30 cellular contexts compared by ENCODE assay signal in the genomic region with DNA sequence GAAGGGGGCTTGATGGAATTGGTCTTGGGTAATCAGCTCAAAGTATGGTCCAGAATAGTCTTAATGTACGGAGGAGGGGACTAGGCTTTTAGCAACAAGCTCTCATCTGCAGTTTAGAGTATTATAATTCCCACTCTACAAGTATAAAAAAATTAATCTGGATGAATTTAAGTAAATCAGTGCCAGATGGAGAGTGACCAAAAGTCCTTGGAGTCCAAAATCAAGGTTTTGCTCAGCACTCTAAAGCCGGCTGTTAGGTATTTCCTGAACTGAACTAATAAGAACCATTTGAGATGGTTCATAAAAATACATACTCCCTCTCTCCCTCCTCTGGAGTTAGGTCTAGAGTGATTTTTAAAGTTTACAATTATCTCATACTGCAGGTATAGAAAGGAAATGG. TPM values are rescaled to one million over a fixed set of nuclear protein-coding genes. Genes with fewer than 3 reads are reported as not detected.
"Had no signal": no experiment of that assay in that cellular context is flagged by ENCODE, and none has a peak within 500 bp of the region (broad histone marks: within the 10 kb centered on the region; RNA-seq: fewer than 3 reads in every experiment).

No MANE protein-coding gene starts in this region.

- H3K4me1 Mint-ChIP-seq: mesothelial cell of epicardium; natural killer cell; stimulated activated effector memory CD8-positive, alpha-beta T cell treated with anti-CD3 and anti-CD28 coated beads, Interleukin-12 subunit alpha, Interleukin-12 subunit beta, amount 100 ng/mL, for 72 hours had no signal

- H3K36me3 Mint-ChIP-seq: memory B cell; mesothelial cell of epicardium; natural killer cell; neural progenitor cell; stimulated activated effector memory CD8-positive, alpha-beta T cell treated with anti-CD3 and anti-CD28 coated beads, Interleukin-12 subunit alpha, Interleukin-12 subunit beta, amount 100 ng/mL, for 72 hours had no signal

- H3K9me3 ChIP-seq: colonic mucosa, esophagus squamous epithelium, heart left ventricle, lower lobe of right lung, ovary, right atrium auricular region, tibial artery, upper lobe of left lung, uterus had no signal

- H3K4me3 ChIP-seq: colonic mucosa, esophagus squamous epithelium, heart left ventricle, lower lobe of right lung, neural progenitor cell, ovary, right atrium auricular region, tibial artery, upper lobe of left lung, uterus had no signal

- H2AFZ ChIP-seq: neural progenitor cell had no signal

- ATAC-seq: heart left ventricle; left lobe of liver; lower lobe of right lung; natural killer cell; stimulated activated effector memory CD8-positive, alpha-beta T cell treated with anti-CD3 and anti-CD28 coated beads, Interleukin-12 subunit alpha, Interleukin-12 subunit beta, amount 100 ng/mL, for 72 hours had no signal

- DNase-seq: colonic mucosa; dermis blood vessel endothelial cell; esophagus squamous epithelium; heart left ventricle; hippocampal formation; kidney glomerular epithelial cell; lower lobe of right lung; natural killer cell; nucleus accumbens; ovary; small intestine; stimulated activated CD4-positive, alpha-beta T cell treated with anti-CD3 and anti-CD28 coated beads, Interleukin-4, amount 100 ng/mL, for 1 hour; stimulated activated CD8-positive, alpha-beta memory T cell treated with anti-CD3 and anti-CD28 coated beads, Interleukin-4, amount 100 ng/mL, for 48 hours; tibial artery; upper lobe of left lung; uterus had no signal

- H3K9ac ChIP-seq: neural progenitor cell had no signal

- H3K27ac ChIP-seq: colonic mucosa, esophagus squamous epithelium, heart left ventricle, lower lobe of right lung, neural progenitor cell, ovary, right atrium auricular region, tibial artery, upper lobe of left lung, uterus had no signal

- H3K36me3 ChIP-seq: colonic mucosa, esophagus squamous epithelium, heart left ventricle, lower lobe of right lung, neural progenitor cell, ovary, right atrium auricular region, tibial artery, upper lobe of left lung, uterus had no signal

- H3K9me3 Mint-ChIP-seq: memory B cell; natural killer cell; neural progenitor cell; stimulated activated effector memory CD8-positive, alpha-beta T cell treated with anti-CD3 and anti-CD28 coated beads, Interleukin-12 subunit alpha, Interleukin-12 subunit beta, amount 100 ng/mL, for 72 hours; stimulated activated naive CD8-positive, alpha-beta T cell treated with anti-CD3 and anti-CD28 coated beads, Interleukin-15, Interleukin-2, amounts not matched to agents 100 ng/mL and 50 ng/mL, for 24 hours had no signal

- H3K4me2 ChIP-seq: neural progenitor cell had no signal

- H3K4me3 Mint-ChIP-seq: mesothelial cell of epicardium; natural killer cell; neural progenitor cell; stimulated activated effector memory CD8-positive, alpha-beta T cell treated with anti-CD3 and anti-CD28 coated beads, Interleukin-12 subunit alpha, Interleukin-12 subunit beta, amount 100 ng/mL, for 72 hours; stimulated activated naive CD8-positive, alpha-beta T cell treated with anti-CD3 and anti-CD28 coated beads, Interleukin-15, Interleukin-2, amounts not matched to agents 100 ng/mL and 50 ng/mL, for 24 hours had no signal

- H3K27me3 ChIP-seq: colonic mucosa, esophagus squamous epithelium, heart left ventricle, neural progenitor cell, ovary, right atrium auricular region, tibial artery, upper lobe of left lung, uterus had no signal

- H3K27ac Mint-ChIP-seq: memory B cell; mesothelial cell of epicardium; natural killer cell; neural progenitor cell; stimulated activated effector memory CD8-positive, alpha-beta T cell treated with anti-CD3 and anti-CD28 coated beads, Interleukin-12 subunit alpha, Interleukin-12 subunit beta, amount 100 ng/mL, for 72 hours; stimulated activated naive CD8-positive, alpha-beta T cell treated with anti-CD3 and anti-CD28 coated beads, Interleukin-15, Interleukin-2, amounts not matched to agents 100 ng/mL and 50 ng/mL, for 24 hours had no signal

- H3K4me1 ChIP-seq: colonic mucosa, lower lobe of right lung, uterus had no signal

RNA-seq across cellular contexts. Expression of a gene that starts 32.5 kb away (rescaled TPM):
- total RNA-seq: colonic mucosa, dermis blood vessel endothelial cell, epithelial cell of proximal tubule, esophagus squamous epithelium, frontal cortex, glomerular endothelial cell, heart left ventricle, left lobe of liver, lower lobe of right lung, mesothelial cell of epicardium, mucosa of gallbladder, myocyte, natural killer cell, ovary, posterior vena cava, right atrium auricular region, temporal lobe, upper lobe of left lung, uterus had no signal
- polyA plus RNA-seq: heart left ventricle, small intestine had no signal
